Comparison of ENCODE assay signal across 18 cellular contexts in genomic region chr5:141611289-141611688, GRCh38. TPM values are rescaled to one million over a fixed set of nuclear protein-coding genes. Genes with fewer than 3 reads are reported as not detected.
A peak's percentile ranks its signal among the peaks of the same experiment; 100 is the strongest.
DNase-seq lines count a peak whose midpoint lies in the region; ATAC-seq and TF ChIP-seq lines count a peak whose summit lies in the region.
"Had no signal": no experiment of that assay in that cellular context is flagged by ENCODE, and none has a peak within 500 bp of the region (broad histone marks: within the 10 kb centered on the region; RNA-seq: fewer than 3 reads in every experiment).

No MANE protein-coding gene starts in this region.

- peaks cover 54% of the 10 kb centered on the region for H3K4me1 Mint-ChIP-seq in Calu3 (ENCODE audit: low read depth, unreplicated experiment)
- peaks cover 80% of the 10 kb centered on the region for H3K4me1 Mint-ChIP-seq in activated CD8-positive, alpha-beta T cell treated with anti-CD3 and anti-CD28 coated beads, Interleukin-2, amount 10 ng/mL, durations not matched to agents 7 days and 5 days (ENCODE audit: low read depth)
- peaks cover 90 to 92% of the 10 kb centered on the region in 2 donors for H3K4me1 Mint-ChIP-seq in immature natural killer cell

- H4K20me1 ChIP-seq in BLaER1 treated with 17β-estradiol and CSF1 and Interleukin-3, amounts not matched to agents 10 nM and 100 nM = peaks cover 0 to 32% (median 15%) of the 10 kb centered on the region in 11 experiments; a peak in 14 of 22 replicates

- no peaks in the 10 kb centered on the region for H3K27me3 ChIP-seq in BLaER1 treated with 17β-estradiol and CSF1 and Interleukin-3, amounts not matched to agents 10 nM and 100 nM
- H3K27me3 ChIP-seq: BE2C, cardiac muscle cell, uterus had no signal

- H3K36me3 ChIP-seq in BLaER1 treated with 17β-estradiol and CSF1 and Interleukin-3, amounts not matched to agents 10 nM and 100 nM = peaks cover 0 to 77% (median 42%) of the 10 kb centered on the region in 11 experiments; a peak in 19 of 22 replicates
- H3K36me3 ChIP-seq: cardiac muscle cell, uterus had no signal

- H3K4me1 ChIP-seq in BLaER1 treated with 17β-estradiol and CSF1 and Interleukin-3, amounts not matched to agents 10 nM and 100 nM = peaks cover 91 to 100% (median 100%) of the 10 kb centered on the region in 10 experiments

- no peak overlapping the region for H3K4me3 Mint-ChIP-seq in Calu3 (ENCODE audit: low read depth, unreplicated experiment)
- no peak overlapping the region for H3K4me3 Mint-ChIP-seq in activated CD8-positive, alpha-beta T cell treated with anti-CD3 and anti-CD28 coated beads, Interleukin-2, amount 10 ng/mL, durations not matched to agents 7 days and 5 days
- H3K4me3 Mint-ChIP-seq in immature natural killer cell = peak overlapping the region; percentile 7 to 61 (median 49)

- peak overlapping the region in 6 of 11 experiments; percentile 24 to 58 (median 46); a peak in 8 of 22 replicates for H3K9ac ChIP-seq in BLaER1 treated with 17β-estradiol and CSF1 and Interleukin-3, amounts not matched to agents 10 nM and 100 nM

- H3K9me3 Mint-ChIP-seq in Calu3 (ENCODE audit: low read depth, unreplicated experiment) (no peaks in the 10 kb centered on the region), immature natural killer cell (no peaks in the 10 kb centered on the region)
- H3K9me3 Mint-ChIP-seq in activated CD8-positive, alpha-beta T cell treated with anti-CD3 and anti-CD28 coated beads, Interleukin-2, amount 10 ng/mL, durations not matched to agents 7 days and 5 days (ENCODE audit: insufficient read depth) = no peaks in the 10 kb centered on the region

- TF ChIP-seq CTCF in Calu3 (IDR thresholded peaks at IDR 0.05; ENCODE audit: unreplicated experiment) = no peak

- ATAC-seq in activated CD8-positive, alpha-beta T cell treated with anti-CD3 and anti-CD28 coated beads, Interleukin-2, amount 10 ng/mL, durations not matched to agents 7 days and 5 days = no peak
- ATAC-seq in GM19023 (IDR thresholded peaks at IDR 0.05; ENCODE audit: unreplicated experiment) (no peak), left lobe of liver (no peak)
- ATAC-seq: PC-3 had no signal

- H3K27ac ChIP-seq in BLaER1 treated with 17β-estradiol and CSF1 and Interleukin-3, amounts not matched to agents 10 nM and 100 nM = peak overlapping the region in 10 of 11 experiments; percentile 45 to 94 (median 92); a peak in 20 of 22 replicates
- H3K27ac ChIP-seq: cardiac muscle cell, uterus had no signal

- peaks cover 0 to 22% (median 14%) of the 10 kb centered on the region in 11 experiments; a peak in 12 of 22 replicates for H3K9me3 ChIP-seq in BLaER1 treated with 17β-estradiol and CSF1 and Interleukin-3, amounts not matched to agents 10 nM and 100 nM (replicated peaks in 1 of 11)
- H3K9me3 ChIP-seq: BE2C, uterus had no signal

- CTCF ChIA-PET in Calu3 (lab: Charles Lee) = no interaction called here
- CTCF ChIA-PET in activated CD8-positive, alpha-beta T cell treated with anti-CD3 and anti-CD28 coated beads, Interleukin-2, amount 10 ng/mL, durations not matched to agents 7 days and 5 days (lab: Charles Lee) = interaction anchor here (0.7 kb wide), 1 partner anchor 19 kb away, joined by 3 read pairs; no protein-coding TSS in a partner anchor

- DNase-seq in Calu3 = no peak
- no peak for DNase-seq in activated CD8-positive, alpha-beta T cell treated with anti-CD3 and anti-CD28 coated beads, Interleukin-2, amount 10 ng/mL, durations not matched to agents 7 days and 5 days
- no peak for DNase-seq in immature natural killer cell
- DNase-seq in epidermal melanocyte (ENCODE audit: insufficient read length, low spot score) = no peak
- DNase-seq in DMS153 (lab: John Stamatoyannopoulos, UW) = no peak
- DNase-seq in left lobe of liver (ENCODE audit: low spot score) = no peak
- DNase-seq: activated CD4-positive, CD25-positive, alpha-beta regulatory T cell; activated effector memory CD4-positive, alpha-beta T cell treated with anti-CD3 and anti-CD28 coated beads, Interleukin-2, amount 50 U/mL, for 16 hours; BE2C; NCI-H1436 treated with DMSO at 0.1 percent for 48 hours; NCI-H446; PC-3; stimulated activated CD4-positive, alpha-beta T cell treated with anti-CD3 and anti-CD28 coated beads, Interleukin-2, amount 100 ng/mL, for 24 hours; stimulated activated CD8-positive, alpha-beta memory T cell treated with anti-CD3 and anti-CD28 coated beads, Interleukin-4, amount 100 ng/mL, for 48 hours; uterus had no signal

- H3K27me3 Mint-ChIP-seq in Calu3 (ENCODE audit: unreplicated experiment) (no peaks in the 10 kb centered on the region), immature natural killer cell (ENCODE audit: low read depth in 3 of 3) (peaks cover 0 to 2% (median 0%) of the 10 kb centered on the region in 3 donors)
- H3K27me3 Mint-ChIP-seq in activated CD8-positive, alpha-beta T cell treated with anti-CD3 and anti-CD28 coated beads, Interleukin-2, amount 10 ng/mL, durations not matched to agents 7 days and 5 days (ENCODE audit: low read depth) = no peaks in the 10 kb centered on the region

- intact Hi-C loops in Calu3 (cut with micrococcal nuclease; ENCODE audit: unreplicated experiment) = no loop called here

- H3K36me3 Mint-ChIP-seq in Calu3 (ENCODE audit: insufficient read depth, unreplicated experiment) = peaks cover 21% of the 10 kb centered on the region
- H3K36me3 Mint-ChIP-seq in activated CD8-positive, alpha-beta T cell treated with anti-CD3 and anti-CD28 coated beads, Interleukin-2, amount 10 ng/mL, durations not matched to agents 7 days and 5 days (ENCODE audit: low read depth) = peaks cover 66% of the 10 kb centered on the region
- peaks cover 8 to 20% (median 12%) of the 10 kb centered on the region in 3 donors for H3K36me3 Mint-ChIP-seq in immature natural killer cell

- H3K4me2 ChIP-seq in BLaER1 treated with 17β-estradiol and CSF1 and Interleukin-3, amounts not matched to agents 10 nM and 100 nM = peak overlapping the region; percentile 34 to 95 (median 89)

- peak overlapping the region in 7 of 10 experiments; percentile 2 to 54 (median 21); a peak in 7 of 20 replicates for H3K4me3 ChIP-seq in BLaER1 treated with 17β-estradiol and CSF1 and Interleukin-3, amounts not matched to agents 10 nM and 100 nM
- H3K4me3 ChIP-seq: cardiac muscle cell, uterus had no signal

- BruUV-seq in Calu3 (replicated peaks; lab: Mats Ljungman, UMichigan) = no TSS peak

- H3K27ac Mint-ChIP-seq in Calu3 (ENCODE audit: unreplicated experiment) (peak overlapping the region; percentile 22), immature natural killer cell (peak overlapping the region; percentile 40 to 86 (median 67))
- H3K27ac Mint-ChIP-seq in activated CD8-positive, alpha-beta T cell treated with anti-CD3 and anti-CD28 coated beads, Interleukin-2, amount 10 ng/mL, durations not matched to agents 7 days and 5 days = peak overlapping the region; percentile 72

- POLR2A ChIA-PET in activated CD8-positive, alpha-beta T cell treated with anti-CD3 and anti-CD28 coated beads, Interleukin-2, amount 10 ng/mL, durations not matched to agents 7 days and 5 days (lab: Charles Lee) = no interaction called here

RNA-seq across cellular contexts. Expression of gene DIAPH1, which starts 7.5 kb away (rescaled TPM):
- total RNA-seq in Calu3 (2022) = 176 and 219 TPM in 2 replicates
- total RNA-seq in activated CD8-positive, alpha-beta T cell treated with anti-CD3 and anti-CD28 coated beads, Interleukin-2, amount 10 ng/mL, durations not matched to agents 7 days and 5 days = 100 to 1,000 TPM; 281 to 286 TPM
- polyA plus RNA-seq in immature natural killer cell = 100 to 1,000 TPM; 108 to 187 (median 123) TPM
- 120 TPM for total RNA-seq in left lobe of liver

RNA-seq across cellular contexts. Expression of gene HDAC3, which starts 25.4 kb away (rescaled TPM):
- total RNA-seq in Calu3 (2022) = 96.3 and 102 TPM in 2 replicates
- 10 to 100 TPM; 88.1 to 91.8 TPM for total RNA-seq in activated CD8-positive, alpha-beta T cell treated with anti-CD3 and anti-CD28 coated beads, Interleukin-2, amount 10 ng/mL, durations not matched to agents 7 days and 5 days
- polyA plus RNA-seq in immature natural killer cell = 100 to 1,000 TPM in 1 of 3 donors, 10 to 100 TPM in 2; 71.5 to 140 (median 80.6) TPM
- total RNA-seq in left lobe of liver = 28.7 TPM

RNA-seq across cellular contexts. Expression of gene RELL2, which starts 25.5 kb away (rescaled TPM):
- 12.5 and 12.6 TPM in 2 replicates for total RNA-seq in Calu3 (2022)
- 10 to 100 TPM; 36.9 to 37.1 TPM for total RNA-seq in activated CD8-positive, alpha-beta T cell treated with anti-CD3 and anti-CD28 coated beads, Interleukin-2, amount 10 ng/mL, durations not matched to agents 7 days and 5 days
- 1 to 10 TPM; 1.0 to 3.1 (median 1.5) TPM for polyA plus RNA-seq in immature natural killer cell
- total RNA-seq in left lobe of liver = 0.96 TPM

RNA-seq across cellular contexts. Expression of gene FCHSD1, which starts 39.9 kb away (rescaled TPM):
- total RNA-seq in Calu3 (2022) = 41.4 and 41.8 TPM in 2 replicates
- 10 to 100 TPM; 46.9 to 47.8 TPM for total RNA-seq in activated CD8-positive, alpha-beta T cell treated with anti-CD3 and anti-CD28 coated beads, Interleukin-2, amount 10 ng/mL, durations not matched to agents 7 days and 5 days
- polyA plus RNA-seq in immature natural killer cell = 10 to 100 TPM in 2 of 3 donors, 1 to 10 TPM in 1; 5.9 to 14.7 (median 10.9) TPM
- total RNA-seq in left lobe of liver = 1.7 TPM

Comparison
In these comparisons a context has a peak if more than half of its experiments do, and no peak if none do; other contexts are left out.
1. H3K27ac Mint-ChIP-seq: peak in every context shown above with its lines; median percentile 72 in activated CD8-positive, alpha-beta T cell treated with anti-CD3 and anti-CD28 coated beads, Interleukin-2, amount 10 ng/mL, durations not matched to agents 7 days and 5 days; 67 in immature natural killer cell; 22 in Calu3.
2. H3K4me3 Mint-ChIP-seq: peak in immature natural killer cell (5 of 5); none in Calu3 (single experiment) and activated CD8-positive, alpha-beta T cell treated with anti-CD3 and anti-CD28 coated beads, Interleukin-2, amount 10 ng/mL, durations not matched to agents 7 days and 5 days (single experiment).